In genomic region chr2:145524836-145525235, GRCh38 we compare ENCODE assay signal across 19 cellular contexts.
"Had no signal": no experiment of that assay in that cellular context is flagged by ENCODE, and none has a peak within 500 bp of the region (broad histone marks: within the 10 kb centered on the region; RNA-seq: fewer than 3 reads in every experiment).

No MANE protein-coding gene starts in this region.

- H3K4me3 Mint-ChIP-seq: activated CD8-positive, alpha-beta memory T cell treated with anti-CD3 and anti-CD28 coated beads, Interleukin-2, amount 10 ng/mL, durations not matched to agents 7 days and 5 days; activated naive CD4-positive, alpha-beta T cell treated with anti-CD3 and anti-CD28 coated beads for 36 hours; nephron; type B pancreatic cell had no signal

- H3K4me1 Mint-ChIP-seq: activated CD8-positive, alpha-beta memory T cell treated with anti-CD3 and anti-CD28 coated beads, Interleukin-2, amount 10 ng/mL, durations not matched to agents 7 days and 5 days; nephron had no signal

- H3K27me3 ChIP-seq: esophagus muscularis mucosa, foreskin keratinocyte, suprapubic skin had no signal

- H3K9me3 Mint-ChIP-seq: type B pancreatic cell had no signal

- H3K27me3 Mint-ChIP-seq: activated CD8-positive, alpha-beta memory T cell treated with anti-CD3 and anti-CD28 coated beads, Interleukin-2, amount 10 ng/mL, durations not matched to agents 7 days and 5 days; type B pancreatic cell had no signal

- DNase-seq: activated CD4-positive, alpha-beta T cell treated with anti-CD3 and anti-CD28 coated beads, Interleukin-2, amount 50 U/mL, for 48 hours; activated CD8-positive, alpha-beta memory T cell treated with anti-CD3 and anti-CD28 coated beads, Interleukin-2, amount 10 ng/mL, durations not matched to agents 7 days and 5 days; activated naive CD4-positive, alpha-beta T cell treated with anti-CD3 and anti-CD28 coated beads for 36 hours; activated T-cell treated with anti-CD3 and anti-CD28 coated beads, Interleukin-2, amount 50 U/mL, for 1 hour; foreskin keratinocyte; glutamatergic neuron; nucleus accumbens; right cardiac atrium; small intestine; stimulated activated CD4-positive, alpha-beta T cell treated with anti-CD3 and anti-CD28 coated beads, Interleukin-4, amount 100 ng/mL, for 4 hours; stimulated activated CD8-positive, alpha-beta memory T cell treated with anti-CD3 and anti-CD28 coated beads, Interleukin-4, amount 100 ng/mL, for 48 hours; stimulated activated naive CD4-positive, alpha-beta T cell treated with Interleukin-2 at 50 U/mL for 16 hours had no signal

- H3K9me3 ChIP-seq: suprapubic skin had no signal

- H3K4me1 ChIP-seq: esophagus muscularis mucosa, foreskin keratinocyte, suprapubic skin had no signal

- H3K27ac ChIP-seq: esophagus muscularis mucosa, foreskin keratinocyte, suprapubic skin, VCaP had no signal

- ATAC-seq: activated CD8-positive, alpha-beta memory T cell treated with anti-CD3 and anti-CD28 coated beads, Interleukin-2, amount 10 ng/mL, durations not matched to agents 7 days and 5 days; foreskin keratinocyte; right cardiac atrium had no signal

- H3K27ac Mint-ChIP-seq: activated CD8-positive, alpha-beta memory T cell treated with anti-CD3 and anti-CD28 coated beads, Interleukin-2, amount 10 ng/mL, durations not matched to agents 7 days and 5 days; activated naive CD4-positive, alpha-beta T cell treated with anti-CD3 and anti-CD28 coated beads for 36 hours; activated T-helper 2 cell treated with anti-CD3 and anti-CD28 coated beads, Interferon-gamma antibody, Interleukin-2, Interleukin-4, amounts not matched to agents 10 μg/mL and 5 μg/mL and 100 μg/mL, durations not matched to agents 14 hours and 24 hours and 36 hours; nephron; type B pancreatic cell had no signal

- H3K36me3 ChIP-seq: esophagus muscularis mucosa, suprapubic skin had no signal

- FAIRE-seq: colon, small intestine had no signal

- H3K4me3 ChIP-seq: suprapubic skin had no signal

- H3K36me3 Mint-ChIP-seq: activated CD8-positive, alpha-beta memory T cell treated with anti-CD3 and anti-CD28 coated beads, Interleukin-2, amount 10 ng/mL, durations not matched to agents 7 days and 5 days; type B pancreatic cell had no signal
